In genomic region chr6:127503022-127503421, GRCh38 we compare ENCODE assay signal across 36 cellular contexts. TPM values are rescaled to one million over a fixed set of nuclear protein-coding genes. Genes with fewer than 3 reads are reported as not detected.
"Had no signal": no experiment of that assay in that cellular context is flagged by ENCODE, and none has a peak within 500 bp of the region (broad histone marks: within the 10 kb centered on the region; RNA-seq: fewer than 3 reads in every experiment).

No MANE protein-coding gene starts in this region.

- H3K36me3 ChIP-seq: MG63 had no signal

- H3K4me3 ChIP-seq: MG63 had no signal

- H3K9ac ChIP-seq: KMS-11 had no signal

- DNase-seq: Karpas-422, Kasumi-1, KG1, MG63, MM.1S, MV-4-11, NCI-H1048, NCI-H1092, NCI-H1092 treated with DMSO at 0.1 percent for 48 hours, NCI-H1105, NCI-H1105 treated with DMSO at 0.1 percent for 48 hours, NCI-H1417, NCI-H1417 treated with DMSO at 0.1 percent for 48 hours, NCI-H1436, NCI-H1436 treated with DMSO at 0.1 percent for 48 hours, NCI-H146, NCI-H1694, NCI-H1694 treated with DMSO at 0.1 percent for 48 hours, NCI-H187, NCI-H187 treated with DMSO at 0.1 percent for 48 hours, NCI-H1930, NCI-H2029, NCI-H2029 treated with DMSO at 0.1 percent for 48 hours, NCI-H2081, NCI-H2081 treated with DMSO at 0.1 percent for 48 hours, NCI-H2107, NCI-H2171, NCI-H2171 treated with DMSO at 0.1 percent for 48 hours, NCI-H2227 treated with DMSO at 0.1 percent for 48 hours, NCI-H226, NCI-H345, NCI-H446, NCI-H446 treated with DMSO at 0.1 percent for 48 hours had no signal

- H3K27ac ChIP-seq: KMS-11 had no signal

- H3K4me2 ChIP-seq: KMS-11 had no signal

- H3K9me3 ChIP-seq: MG63 had no signal

- H3K27me3 ChIP-seq: MG63 had no signal

RNA-seq across cellular contexts. Expression of gene KIAA0408, which starts 43.8 kb away (rescaled TPM):
- total RNA-seq: MCF 10A, NCI-H460 had no signal
